ENCODE assay signal across 9 cellular contexts in genomic region chr7:132393789-132394261, GRCh38.
DNase-seq lines count a peak whose midpoint lies in the region; ATAC-seq and TF ChIP-seq lines count a peak whose summit lies in the region.
"Had no signal": no experiment of that assay in that cellular context is flagged by ENCODE, and none has a peak within 500 bp of the region (broad histone marks: within the 10 kb centered on the region; RNA-seq: fewer than 3 reads in every experiment).

No MANE protein-coding gene starts in this region.

- H3K4me3 ChIP-seq in fibroblast of the aortic adventitia (ENCODE audit: low read depth, low read length) (no peak overlapping the region), smooth muscle cell (no peak overlapping the region)

- H4K20me1 ChIP-seq in smooth muscle cell (ENCODE audit: low read depth): no peaks in the 10 kb centered on the region

- H3K27me3 ChIP-seq in smooth muscle cell (ENCODE audit: low read depth): no peaks in the 10 kb centered on the region

- H3K27ac Mint-ChIP-seq in nephron (peak overlapping the region in 2 of 3 experiments; percentile 13 to 46), CD14-positive monocyte (no peak overlapping the region)
- no peak overlapping the region for H3K27ac Mint-ChIP-seq in stimulated activated naive B cell treated with anti-CD40 and anti-IgM and Interleukin-4, amounts not matched to agents 10 μg/mL and 1 μg/mL and 100 μg/mL, for 72 hours
- H3K27ac Mint-ChIP-seq: IgD-negative memory B cell had no signal

- H3K36me3 ChIP-seq in smooth muscle cell (ENCODE audit: low read depth): no peaks in the 10 kb centered on the region

- H3F3A ChIP-seq in smooth muscle cell (ENCODE audit: low read depth): no peaks in the 10 kb centered on the region

- no peak overlapping the region for H3K27ac ChIP-seq in smooth muscle cell (ENCODE audit: low read depth)

- no peaks in the 10 kb centered on the region for H3K4me1 ChIP-seq in smooth muscle cell (ENCODE audit: low read depth)

- H2AFZ ChIP-seq in smooth muscle cell (ENCODE audit: low read depth): no peak overlapping the region

- H3K27me3 Mint-ChIP-seq in nephron (ENCODE audit: low read depth) (peaks cover 34% of the 10 kb centered on the region), CD14-positive monocyte (ENCODE audit: low read depth in 3 of 3) (peaks cover 7 to 12% (median 12%) of the 10 kb centered on the region in 3 donors)
- peaks cover 0 to 7% of the 10 kb centered on the region in 2 donors for H3K27me3 Mint-ChIP-seq in stimulated activated naive B cell treated with anti-CD40 and anti-IgM and Interleukin-4, amounts not matched to agents 10 μg/mL and 1 μg/mL and 100 μg/mL, for 72 hours

- peak; percentile 8 for DNase-seq in AG09319 (ENCODE audit: extremely low read depth, low read depth)
- DNase-seq in NCI-H524 (lab: John Stamatoyannopoulos, UW): peak; percentile 91 to 94
- DNase-seq in fibroblast of the aortic adventitia (ENCODE audit: low read depth): peak; percentile 87
- no peak for DNase-seq in smooth muscle cell (lab: John Stamatoyannopoulos, UW; ENCODE audit: unreplicated experiment)
- DNase-seq in glomerular visceral epithelial cell (ENCODE audit: extremely low spot score): no peak
- no peak for DNase-seq in CD14-positive monocyte (ENCODE audit: low spot score)
- DNase-seq in stimulated activated naive B cell treated with anti-CD40 and anti-IgM and Interleukin-4, amounts not matched to agents 10 μg/mL and 1 μg/mL and 100 μg/mL, for 72 hours: no peak

- peaks cover 25% of the 10 kb centered on the region for H3K4me1 Mint-ChIP-seq in nephron
- peaks cover 16% of the 10 kb centered on the region for H3K4me1 Mint-ChIP-seq in CD14-positive monocyte
- no peaks in the 10 kb centered on the region for H3K4me1 Mint-ChIP-seq in stimulated activated naive B cell treated with anti-CD40 and anti-IgM and Interleukin-4, amounts not matched to agents 10 μg/mL and 1 μg/mL and 100 μg/mL, for 72 hours
- H3K4me1 Mint-ChIP-seq: IgD-negative memory B cell had no signal

- ATAC-seq in stimulated activated naive B cell treated with anti-CD40 and anti-IgM and Interleukin-4, amounts not matched to agents 10 μg/mL and 1 μg/mL and 100 μg/mL, for 72 hours (replicated peaks): no peak

- H3K4me3 Mint-ChIP-seq in nephron: no peak overlapping the region
- H3K4me3 Mint-ChIP-seq in CD14-positive monocyte: no peak overlapping the region
- H3K4me3 Mint-ChIP-seq in stimulated activated naive B cell treated with anti-CD40 and anti-IgM and Interleukin-4, amounts not matched to agents 10 μg/mL and 1 μg/mL and 100 μg/mL, for 72 hours: no peak overlapping the region
- H3K4me3 Mint-ChIP-seq: IgD-negative memory B cell had no signal

- 74% methylated on average over 9 of the region's 9 CpGs for WGBS in smooth muscle cell (ENCODE audit: low lambda C conversion rate)

- no peaks in the 10 kb centered on the region for H3K79me2 ChIP-seq in smooth muscle cell (ENCODE audit: low read depth)

- intact Hi-C loops in CD14-positive monocyte (cut with micrococcal nuclease): loop anchor here in 1 of 2 donors (2.0 kb wide), 1 partner anchor 187 kb away; no protein-coding TSS in a partner anchor

- H3K36me3 Mint-ChIP-seq in nephron (ENCODE audit: low read depth) (no peaks in the 10 kb centered on the region), CD14-positive monocyte (no peaks in the 10 kb centered on the region)
- no peaks in the 10 kb centered on the region for H3K36me3 Mint-ChIP-seq in stimulated activated naive B cell treated with anti-CD40 and anti-IgM and Interleukin-4, amounts not matched to agents 10 μg/mL and 1 μg/mL and 100 μg/mL, for 72 hours
- H3K36me3 Mint-ChIP-seq: IgD-negative memory B cell had no signal

- H3K4me2 ChIP-seq in smooth muscle cell: no peak overlapping the region

- H3K9me3 Mint-ChIP-seq in nephron: no peaks in the 10 kb centered on the region
- peaks cover 0 to 5% (median 3%) of the 10 kb centered on the region in 7 donors for H3K9me3 Mint-ChIP-seq in CD14-positive monocyte
- peaks cover 0 to 2% of the 10 kb centered on the region in 2 donors for H3K9me3 Mint-ChIP-seq in stimulated activated naive B cell treated with anti-CD40 and anti-IgM and Interleukin-4, amounts not matched to agents 10 μg/mL and 1 μg/mL and 100 μg/mL, for 72 hours

- H3K9me3 ChIP-seq in smooth muscle cell (replicated peaks; ENCODE audit: low read depth): no peaks in the 10 kb centered on the region

- no peak overlapping the region for H3K9ac ChIP-seq in smooth muscle cell (ENCODE audit: low read depth)

- no peak for TF ChIP-seq CTCF in AG09319 (IDR thresholded peaks at IDR 0.05; ENCODE audit: low read depth, low read length)
- no peak for TF ChIP-seq CTCF in fibroblast of the aortic adventitia (IDR thresholded peaks at IDR 0.05; ENCODE audit: insufficient read depth, low read length)
- TF ChIP-seq CTCF in nephron (IDR thresholded peaks at IDR 0.05; ENCODE audit: unreplicated experiment in 3 of 3): no peak
- TF ChIP-seq CTCF in smooth muscle cell (IDR thresholded peaks at IDR 0.05; ENCODE audit: borderline replicate concordance, insufficient read depth, poor library complexity, severe bottlenecking): no peak
- TF ChIP-seq CTCF in CD14-positive monocyte (IDR thresholded peaks at IDR 0.05): no peak

Comparison
In these comparisons a context has a peak if more than half of its experiments do, and no peak if none do; other contexts are left out.
1. DNase-seq: peak in AG09319 (single experiment), NCI-H524 (2 of 2) and fibroblast of the aortic adventitia (single experiment); none in smooth muscle cell (single experiment), glomerular visceral epithelial cell (single experiment), CD14-positive monocyte (single experiment) and stimulated activated naive B cell treated with anti-CD40 and anti-IgM and Interleukin-4, amounts not matched to agents 10 μg/mL and 1 μg/mL and 100 μg/mL, for 72 hours (single experiment).
2. H3K27ac Mint-ChIP-seq: peak in nephron (2 of 3); none in CD14-positive monocyte (0 of 7) and stimulated activated naive B cell treated with anti-CD40 and anti-IgM and Interleukin-4, amounts not matched to agents 10 μg/mL and 1 μg/mL and 100 μg/mL, for 72 hours (single experiment).